Comparison of ENCODE assay signal across 14 cellular contexts in genomic region chr2:187618813-187619212, GRCh38.
A peak's percentile ranks its signal among the peaks of the same experiment; 100 is the strongest.
DNase-seq lines count a peak whose midpoint lies in the region; ATAC-seq and TF ChIP-seq lines count a peak whose summit lies in the region.
"Had no signal": no experiment of that assay in that cellular context is flagged by ENCODE, and none has a peak within 500 bp of the region (broad histone marks: within the 10 kb centered on the region; RNA-seq: fewer than 3 reads in every experiment).

No MANE protein-coding gene starts in this region.

- H3K9ac ChIP-seq in ES-I3 (ENCODE audit: low read depth, low read length) (peak overlapping the region; percentile 15; the same call in 1 of the 2 replicates), SK-N-SH (no peak overlapping the region)

- no peak overlapping the region for H3K4me3 Mint-ChIP-seq in neural crest cell
- H3K4me3 Mint-ChIP-seq: memory B cell had no signal

- no peaks in the 10 kb centered on the region for H3K36me3 ChIP-seq in ES-I3 (ENCODE audit: insufficient read depth, low read length)
- no peaks in the 10 kb centered on the region for H3K36me3 ChIP-seq in SK-N-SH (replicated peaks in 1 of 2; ENCODE audit: control insufficient read depth in 1 of 2, insufficient read depth in 2 of 2, low read length in 1 of 2)

- no peak overlapping the region for H3K4me2 ChIP-seq in SK-N-SH

- no peak; a peak in 1 of 4 replicates for TF ChIP-seq EP300 in SK-N-SH (IDR thresholded peaks at IDR 0.05; ENCODE audit: borderline replicate concordance in 1 of 2, low read depth in 1 of 2, low read length in 1 of 2)

- 70% methylated on average over 2 of the region's 2 CpGs for WGBS in SK-N-SH (ENCODE audit: low lambda C conversion rate)

- H3K27me3 ChIP-seq in SK-N-SH (ENCODE audit: insufficient read depth) = no peaks in the 10 kb centered on the region

- CTCF ChIA-PET in SK-N-SH (lab: Yijun Ruan, JAX) = interaction anchor here (1.3 kb wide), 1 partner anchor 879 kb away, joined by 3 read pairs; no protein-coding TSS in a partner anchor

- TF ChIP-seq RAD21 in SK-N-SH (IDR thresholded peaks at IDR 0.05; ENCODE audit: low read length) = no peak

- ATAC-seq in HG02678 (IDR thresholded peaks at IDR 0.05; ENCODE audit: unreplicated experiment) = no peak

- POLR2A ChIA-PET in SK-N-SH (lab: Yijun Ruan, JAX) = no interaction called here

- no peaks in the 10 kb centered on the region for H3K9me3 Mint-ChIP-seq in neural crest cell
- H3K9me3 Mint-ChIP-seq: memory B cell had no signal

- H4K20me1 ChIP-seq in SK-N-SH (ENCODE audit: insufficient read depth) = no peaks in the 10 kb centered on the region

- H3K27ac Mint-ChIP-seq in neural crest cell (ENCODE audit: unreplicated experiment) = peak overlapping the region; percentile 64
- H3K27ac Mint-ChIP-seq: memory B cell had no signal

- H3F3A ChIP-seq in SK-N-SH (replicated peaks; ENCODE audit: insufficient read depth) = no peaks in the 10 kb centered on the region

- H3K4me3 ChIP-seq in SK-N-SH (ENCODE audit: low read depth in 2 of 2, low read length in 1 of 2) (no peak overlapping the region), fibroblast of mammary gland (ENCODE audit: control insufficient read depth, low read depth, low read length) (no peak overlapping the region)

- TF ChIP-seq CTCF in SK-N-SH (IDR thresholded peaks at IDR 0.05) (no peak), fibroblast of mammary gland (conservative IDR thresholded peaks at IDR 0.05; ENCODE audit: control insufficient read depth, insufficient read depth, low read depth, low read length) (no peak), neural crest cell (conservative IDR thresholded peaks at IDR 0.05) (no peak)

- H2AFZ ChIP-seq in SK-N-SH (ENCODE audit: low read depth) = no peak overlapping the region

- H3K4me1 ChIP-seq in ES-I3 (ENCODE audit: insufficient read depth, low read length) = peaks cover 46% of the 10 kb centered on the region
- H3K4me1 ChIP-seq in SK-N-SH (ENCODE audit: control insufficient read depth in 1 of 2, insufficient read depth in 2 of 2, low read depth in 1 of 2, low read length in 1 of 2) = peaks cover 0 to 10% of the 10 kb centered on the region in 2 experiments; a peak in 2 of 4 replicates

- H3K36me3 Mint-ChIP-seq in neural crest cell (ENCODE audit: low read depth) = no peaks in the 10 kb centered on the region
- H3K36me3 Mint-ChIP-seq: memory B cell had no signal

- 0 out of 4 replicates have a peak overlapping the region, but pooled peaks of 1 of the 2 experiments have one; percentile 21 for H3K27ac ChIP-seq in SK-N-SH (ENCODE audit: low read depth in 2 of 2, low read length in 1 of 2)

- H3K27me3 Mint-ChIP-seq in neural crest cell (ENCODE audit: low read depth) = no peaks in the 10 kb centered on the region
- H3K27me3 Mint-ChIP-seq: memory B cell had no signal

- H3K9me3 ChIP-seq in ES-I3 (ENCODE audit: control insufficient read depth, insufficient read depth, low read length) (no peaks in the 10 kb centered on the region), SK-N-SH (no peaks in the 10 kb centered on the region)

- peaks cover 10% of the 10 kb centered on the region for H3K4me1 Mint-ChIP-seq in neural crest cell
- H3K4me1 Mint-ChIP-seq: memory B cell had no signal

- H3K79me2 ChIP-seq in SK-N-SH (ENCODE audit: insufficient read depth) = no peaks in the 10 kb centered on the region

- no peaks in the 10 kb centered on the region for H3K9me2 ChIP-seq in SK-N-SH

- DNase-seq in SK-N-SH (no peak), fibroblast of mammary gland (ENCODE audit: low read depth) (peak; percentile 73), neural crest cell (ENCODE audit: low read depth, low spot score) (no peak), NCI-H526 treated with DMSO at 0.1 percent for 48 hours (lab: John Stamatoyannopoulos, UW) (no peak), SIG-M5 treated with dmso at 0.1 percent for 504 hours (lab: John Stamatoyannopoulos, UW; ENCODE audit: unreplicated experiment) (no peak), mucosa of gallbladder (ENCODE audit: low spot score) (no peak)
- DNase-seq: activated CD4-positive, CD25-positive, alpha-beta regulatory T cell; activated CD8-positive, alpha-beta memory T cell treated with anti-CD3 and anti-CD28 coated beads, Interleukin-2, amount 50 U/mL, for 48 hours; activated naive CD4-positive, alpha-beta T cell treated with anti-CD3 and anti-CD28 coated beads, Interleukin-2, amount 50 U/mL, for 16 hours; cerebellar nuclear complex; MM.1S had no signal

TF ChIP-seq in SK-N-SH, 30 proteins besides CTCF, POLR2A, EP300 and RAD21:
- TF ChIP-seq USF1 (IDR thresholded peaks at IDR 0.05; ENCODE audit: borderline replicate concordance, low read depth) (no peak), TCF12 (IDR thresholded peaks at IDR 0.05) (peak; percentile 65), TAF1 (IDR thresholded peaks at IDR 0.05; ENCODE audit: borderline replicate concordance, low read depth, low read length) (no peak)
- TF ChIP-seq, protein P1, sequence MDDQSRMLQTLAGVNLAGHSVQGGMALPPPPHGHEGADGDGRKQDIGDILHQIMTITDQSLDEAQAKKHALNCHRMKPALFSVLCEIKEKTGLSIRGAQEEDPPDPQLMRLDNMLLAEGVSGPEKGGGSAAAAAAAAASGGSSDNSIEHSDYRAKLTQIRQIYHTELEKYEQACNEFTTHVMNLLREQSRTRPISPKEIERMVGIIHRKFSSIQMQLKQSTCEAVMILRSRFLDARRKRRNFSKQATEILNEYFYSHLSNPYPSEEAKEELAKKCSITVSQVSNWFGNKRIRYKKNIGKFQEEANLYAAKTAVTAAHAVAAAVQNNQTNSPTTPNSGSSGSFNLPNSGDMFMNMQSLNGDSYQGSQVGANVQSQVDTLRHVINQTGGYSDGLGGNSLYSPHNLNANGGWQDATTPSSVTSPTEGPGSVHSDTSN (IDR thresholded peaks at IDR 0.05) = peak; percentile 11; the same call in 1 of the 2 replicates
